In genomic region chr2:236536727-236537398, GRCh38 we compare ENCODE assay signal across 7 cellular contexts. TPM values are rescaled to one million over a fixed set of nuclear protein-coding genes. Genes with fewer than 3 reads are reported as not detected.
DNase-seq lines count a peak whose midpoint lies in the region; ATAC-seq and TF ChIP-seq lines count a peak whose summit lies in the region.

No MANE protein-coding gene starts in this region.

- peaks cover 44% of the 10 kb centered on the region for H3K4me1 Mint-ChIP-seq in activated naive CD8-positive, alpha-beta T cell treated with anti-CD3 and anti-CD28 coated beads for 36 hours

- H3K4me1 ChIP-seq in Loucy (ENCODE audit: insufficient read depth, low read length, poor library complexity, severe bottlenecking) (peaks cover 45% of the 10 kb centered on the region), transverse colon (no peaks in the 10 kb centered on the region)

- DNase-seq in activated naive CD8-positive, alpha-beta T cell treated with anti-CD3 and anti-CD28 coated beads for 36 hours, result peak; percentile 54
- DNase-seq in transverse colon, result peak; percentile 30
- DNase-seq in cardiac septum (ENCODE audit: low spot score), result no peak
- DNase-seq in NCI-H510A treated with DMSO at 0.1 percent for 48 hours (lab: John Stamatoyannopoulos, UW), result no peak
- no peak for DNase-seq in NCI-H2029 treated with DMSO at 0.1 percent for 48 hours (lab: John Stamatoyannopoulos, UW)

- no peaks in the 10 kb centered on the region for H4K20me1 ChIP-seq in Loucy (ENCODE audit: insufficient read depth, low read length, poor library complexity, severe bottlenecking)

- H3K9me3 Mint-ChIP-seq in activated naive CD8-positive, alpha-beta T cell treated with anti-CD3 and anti-CD28 coated beads for 36 hours, result peaks cover 6% of the 10 kb centered on the region

- peaks cover 48% of the 10 kb centered on the region for H3K79me2 ChIP-seq in Loucy (ENCODE audit: insufficient read depth, low read length)

- WGBS in transverse colon (ENCODE audit: low coverage in 1 of 2), 2 donors, result 66% methylated on average over 6 of the region's 6 CpGs; no CpG with 5 or more reads in 1 of the 2 donors

- H3K27ac Mint-ChIP-seq in activated naive CD8-positive, alpha-beta T cell treated with anti-CD3 and anti-CD28 coated beads for 36 hours, result peak overlapping the region; percentile 91

- peaks cover 5% of the 10 kb centered on the region; the same call in 1 of the 2 replicates for H3K9me3 ChIP-seq in Loucy (ENCODE audit: insufficient read depth, low read depth, low read length)
- H3K9me3 ChIP-seq in transverse colon, result no peaks in the 10 kb centered on the region

- no peak for TF ChIP-seq POLR2A in transverse colon (IDR thresholded peaks at IDR 0.05)

- peak overlapping the region; percentile 82 for H3K9ac ChIP-seq in Loucy (ENCODE audit: low read depth, low read length, poor library complexity, severe bottlenecking)

- H3K4me3 ChIP-seq in Loucy (ENCODE audit: low read length, poor library complexity, severe bottlenecking) (peak overlapping the region; percentile 76), transverse colon (no peak overlapping the region)

- no peaks in the 10 kb centered on the region for H3K27me3 Mint-ChIP-seq in activated naive CD8-positive, alpha-beta T cell treated with anti-CD3 and anti-CD28 coated beads for 36 hours

- H3K27ac ChIP-seq in transverse colon, result peak overlapping the region in 2 of 4 donors; percentile 8 to 14

- peak overlapping the region; percentile 89 for H3K4me2 ChIP-seq in Loucy (ENCODE audit: low read depth, low read length, poor library complexity, severe bottlenecking)

- no peak for TF ChIP-seq CTCF in Loucy (conservative IDR thresholded peaks at IDR 0.05; ENCODE audit: low read length)
- no peak for TF ChIP-seq CTCF in transverse colon (IDR thresholded peaks at IDR 0.05)

- ATAC-seq in GM21447 (IDR thresholded peaks at IDR 0.05; ENCODE audit: unreplicated experiment), result peak; percentile 54

- H3K36me3 ChIP-seq in Loucy (ENCODE audit: insufficient read depth, low read length) (no peaks in the 10 kb centered on the region), transverse colon (no peaks in the 10 kb centered on the region)

- H2AFZ ChIP-seq in Loucy (ENCODE audit: low read length), result no peak overlapping the region

- H3F3A ChIP-seq in Loucy (ENCODE audit: low read depth), result no peaks in the 10 kb centered on the region

- in situ Hi-C loops in transverse colon (cut with MboI; ENCODE audit: low pct_ligation_motif_present in 1 of 4, low pct_unique_long_range_greater_than_20kb in 1 of 4, low sequenced_read_pairs in 3 of 4), result no loop called here

- intact Hi-C loops in transverse colon (cut with DNase I; ENCODE audit: low total_unique reads) (no loop called here), cardiac septum (cut with DNase I) (no loop called here)

- H3K4me3 Mint-ChIP-seq in activated naive CD8-positive, alpha-beta T cell treated with anti-CD3 and anti-CD28 coated beads for 36 hours, result peak overlapping the region; percentile 89

- H3K9me2 ChIP-seq in Loucy (replicated peaks; ENCODE audit: low read depth, low read length), result no peaks in the 10 kb centered on the region

- H3K27me3 ChIP-seq in Loucy (ENCODE audit: insufficient read depth, low read length, poor library complexity, severe bottlenecking), result no peaks in the 10 kb centered on the region
- no peaks in the 10 kb centered on the region for H3K27me3 ChIP-seq in transverse colon

- no peak for TF ChIP-seq EP300 in transverse colon (IDR thresholded peaks at IDR 0.05; ENCODE audit: low read depth)

- peaks cover 19% of the 10 kb centered on the region for H3K36me3 Mint-ChIP-seq in activated naive CD8-positive, alpha-beta T cell treated with anti-CD3 and anti-CD28 coated beads for 36 hours

RNA-seq across cellular contexts. Expression of gene ACKR3, which starts 32.8 kb away (rescaled TPM):
- total RNA-seq in activated naive CD8-positive, alpha-beta T cell treated with anti-CD3 and anti-CD28 coated beads for 36 hours, result 1 to 10 TPM; 1.3 to 1.5 TPM
- total RNA-seq in transverse colon, result 10 to 100 TPM in 1 of 4 donors, 1 to 10 TPM in 3; 4.2 to 16.5 (median 7.7) TPM
- total RNA-seq in cardiac septum, result 36.6 TPM

Comparison
In these comparisons a context has a peak if more than half of its experiments do, and no peak if none do; other contexts are left out.
1. DNase-seq: peak in activated naive CD8-positive, alpha-beta T cell treated with anti-CD3 and anti-CD28 coated beads for 36 hours (single experiment) and transverse colon (single experiment); none in cardiac septum (single experiment), NCI-H510A treated with DMSO at 0.1 percent for 48 hours (single experiment) and NCI-H2029 treated with DMSO at 0.1 percent for 48 hours (single experiment).